In genomic region chr1:21937034-21937371, GRCh38 we compare ENCODE assay signal across 8 cellular contexts. TPM values are rescaled to one million over a fixed set of nuclear protein-coding genes. Genes with fewer than 3 reads are reported as not detected.
DNase-seq lines count a peak whose midpoint lies in the region; ATAC-seq and TF ChIP-seq lines count a peak whose summit lies in the region.

TSS of gene HSPG2 (minus strand) at chr1:21937310. CDS start at chr1:21937217, 93 bp downstream.

- H3K36me3 ChIP-seq in naive thymus-derived CD4-positive, alpha-beta T cell (ENCODE audit: control insufficient read depth in 2 of 3, insufficient read depth in 3 of 3, low read length in 3 of 3): no peaks in the 10 kb centered on the region

- ATAC-seq in naive thymus-derived CD4-positive, alpha-beta T cell: no peak
- ATAC-seq in GM21526 (IDR thresholded peaks at IDR 0.05; ENCODE audit: low FRiP score, unreplicated experiment) (no peak), GM18873 (IDR thresholded peaks at IDR 0.05; ENCODE audit: low FRiP score, unreplicated experiment) (no peak)

- no peaks in the 10 kb centered on the region for H3K9me3 ChIP-seq in naive thymus-derived CD4-positive, alpha-beta T cell (ENCODE audit: control insufficient read depth in 2 of 3, low read length in 3 of 3)

- H3K27me3 Mint-ChIP-seq in naive thymus-derived CD4-positive, alpha-beta T cell: peaks cover 0 to 44% (median 0%) of the 10 kb centered on the region in 5 donors

- POLR2A ChIA-PET in naive thymus-derived CD4-positive, alpha-beta T cell (lab: Charles Lee): interaction anchor here (1.3 kb wide), 2 partner anchors 27 to 168 kb away, joined by 3 to 9 read pairs; no protein-coding TSS in a partner anchor

- in situ Hi-C loops in endometrial microvascular endothelial cells (cut with HindIII; ENCODE audit: inconsistent ontology term, low pct_unique_long_range_greater_than_20kb, low sequenced_read_pairs): no loop called here

- no peak for TF ChIP-seq CTCF in C4-2B (conservative IDR thresholded peaks at IDR 0.05)

- H3K27me3 ChIP-seq in naive thymus-derived CD4-positive, alpha-beta T cell (ENCODE audit: control insufficient read depth in 2 of 2, insufficient read depth in 2 of 2, low read length in 2 of 2): no peaks in the 10 kb centered on the region

- H3K4me3 Mint-ChIP-seq in naive thymus-derived CD4-positive, alpha-beta T cell: peak within 1 kb of the TSS; percentile 81 to 97 (median 92)

- H3K36me3 Mint-ChIP-seq in naive thymus-derived CD4-positive, alpha-beta T cell: peaks cover 0 to 5% (median 0%) of the 10 kb centered on the region in 5 donors

- peak within 1 kb of the TSS; percentile 58 for H3K27ac ChIP-seq in C4-2B
- peak within 1 kb of the TSS; percentile 60 for H3K27ac ChIP-seq in naive thymus-derived CD4-positive, alpha-beta T cell (ENCODE audit: low read depth, low read length)

- H3K9me3 Mint-ChIP-seq in naive thymus-derived CD4-positive, alpha-beta T cell: peaks cover 0 to 3% (median 0%) of the 10 kb centered on the region in 11 donors

- CTCF ChIA-PET in naive thymus-derived CD4-positive, alpha-beta T cell (lab: Charles Lee): no interaction called here

- peaks cover 0 to 25% of the 10 kb centered on the region in 2 donors for H3K4me1 ChIP-seq in naive thymus-derived CD4-positive, alpha-beta T cell (ENCODE audit: control insufficient read depth in 2 of 2, insufficient read depth in 2 of 2, low read length in 2 of 2)

- peak within 1 kb of the TSS; percentile 47 for H3K4me3 ChIP-seq in naive thymus-derived CD4-positive, alpha-beta T cell (ENCODE audit: low read length)

- peaks cover 13 to 42% (median 23%) of the 10 kb centered on the region in 7 donors for H3K4me1 Mint-ChIP-seq in naive thymus-derived CD4-positive, alpha-beta T cell

- DNase-seq in NCI-H460 (ENCODE audit: extremely low read depth, low read depth) (no peak), NCI-H446 treated with DMSO at 0.1 percent for 48 hours (lab: John Stamatoyannopoulos, UW) (no peak)
- DNase-seq in naive thymus-derived CD4-positive, alpha-beta T cell: no peak
- DNase-seq in activated CD8-positive, alpha-beta memory T cell treated with anti-CD3 and anti-CD28 coated beads, Interleukin-2, amount 50 U/mL, for 4 hours: no peak

- intact Hi-C loops in naive thymus-derived CD4-positive, alpha-beta T cell (cut with micrococcal nuclease): loop anchor here (1.0 to 10.0 kb wide), 4 partner anchors 20 to 154 kb away; partner anchors contain the start of genes LDLRAD2 (in 1 of the 2) and USP48 (in 1 of the 2)

- H3K27ac Mint-ChIP-seq in naive thymus-derived CD4-positive, alpha-beta T cell: peak within 1 kb of the TSS; percentile 46 to 95 (median 85)

RNA-seq across cellular contexts. Expression of gene HSPG2, which starts in this region (rescaled TPM):
- total RNA-seq in NCI-H460 (2014; rRNA removed; shearing (Covaris generic)): 35.5 and 45.4 TPM in 2 replicates
- polyA plus RNA-seq in NCI-H460 (2014; cell fraction: nucleus; rRNA removed): 85.6 and 89.6 TPM in 2 replicates
- total RNA-seq in endometrial microvascular endothelial cells (ENCODE audit: inconsistent ontology term): 464 TPM
- 10 to 100 TPM in 3 of 5 experiments, 1 to 10 TPM in 2; 8.0 to 20.8 (median 10.0) TPM for total RNA-seq in naive thymus-derived CD4-positive, alpha-beta T cell
- polyA plus RNA-seq in naive thymus-derived CD4-positive, alpha-beta T cell: 1 to 10 TPM; 1.0 TPM

Comparison
In these comparisons a context has a peak if more than half of its experiments do, and no peak if none do; other contexts are left out.
1. RNA of gene HSPG2 (total RNA-seq): 464 TPM in endometrial microvascular endothelial cells (single experiment); 35.5 to 45.4 TPM in NCI-H460 and 8.0 to 20.8 TPM in naive thymus-derived CD4-positive, alpha-beta T cell; every median in the first group is over 10 times any median in the second.